In the genomic region with DNA sequence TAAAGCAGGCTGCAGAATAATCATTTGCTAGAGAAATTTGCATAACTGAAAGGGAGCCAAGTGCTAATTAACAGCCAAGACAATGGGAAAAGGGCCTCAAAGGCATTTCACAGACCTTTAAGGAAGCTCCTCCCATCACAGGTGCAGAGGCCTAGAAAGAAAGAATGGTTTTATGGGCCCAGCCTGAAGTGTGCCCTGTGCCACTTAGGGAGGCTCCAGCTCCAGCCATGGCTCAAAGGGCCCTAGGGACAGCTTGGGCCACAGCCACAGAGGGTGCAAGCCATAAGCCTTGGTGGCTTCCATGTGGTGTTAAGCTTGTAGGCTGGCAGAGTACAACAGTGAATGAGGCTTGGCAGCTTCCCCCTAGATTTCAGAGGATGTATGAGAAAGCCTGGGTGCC, we compare ENCODE assay signal across 12 cellular contexts. TPM values are rescaled to one million over a fixed set of nuclear protein-coding genes. Genes with fewer than 3 reads are reported as not detected.
DNase-seq lines count a peak whose midpoint lies in the region; ATAC-seq and TF ChIP-seq lines count a peak whose summit lies in the region.
"Had no signal": no experiment of that assay in that cellular context is flagged by ENCODE, and none has a peak within 500 bp of the region (broad histone marks: within the 10 kb centered on the region; RNA-seq: fewer than 3 reads in every experiment).

No MANE protein-coding gene starts in this region.

- TF ChIP-seq POLR2A in uterus (IDR thresholded peaks at IDR 0.05) = no peak

- ATAC-seq in natural killer cell treated with Interleukin-12 subunit alpha and Interleukin-12 subunit beta and Interleukin-15 and Interleukin-18, amount 100 ng/mL, for 72 hours = no peak
- ATAC-seq: naive thymus-derived CD4-positive, alpha-beta T cell had no signal

- peaks cover 17 to 27% of the 10 kb centered on the region in 2 donors for H3K4me1 Mint-ChIP-seq in natural killer cell treated with Interleukin-12 subunit alpha and Interleukin-12 subunit beta and Interleukin-15 and Interleukin-18, amount 100 ng/mL, for 72 hours (ENCODE audit: low read depth in 2 of 2)

- H3K36me3 Mint-ChIP-seq in natural killer cell treated with Interleukin-12 subunit alpha and Interleukin-12 subunit beta and Interleukin-15 and Interleukin-18, amount 100 ng/mL, for 72 hours = no peaks in the 10 kb centered on the region
- H3K36me3 Mint-ChIP-seq: naive thymus-derived CD4-positive, alpha-beta T cell had no signal

- no peak for TF ChIP-seq CTCF in uterus (IDR thresholded peaks at IDR 0.05)

- H3K9me3 Mint-ChIP-seq in natural killer cell treated with Interleukin-12 subunit alpha and Interleukin-12 subunit beta and Interleukin-15 and Interleukin-18, amount 100 ng/mL, for 72 hours = no peaks in the 10 kb centered on the region
- H3K9me3 Mint-ChIP-seq: naive thymus-derived CD4-positive, alpha-beta T cell had no signal

- H3K9me3 ChIP-seq in uterus = no peaks in the 10 kb centered on the region
- H3K9me3 ChIP-seq: thyroid gland had no signal

- no peak overlapping the region for H3K4me3 ChIP-seq in uterus
- H3K4me3 ChIP-seq: coronary artery, thyroid gland had no signal

- no peaks in the 10 kb centered on the region for H3K27me3 ChIP-seq in uterus
- H3K27me3 ChIP-seq: thyroid gland had no signal

- intact Hi-C loops in uterus (cut with DNase I; ENCODE audit: low total_unique reads) = no loop called here

- no peak overlapping the region for H3K4me3 Mint-ChIP-seq in natural killer cell treated with Interleukin-12 subunit alpha and Interleukin-12 subunit beta and Interleukin-15 and Interleukin-18, amount 100 ng/mL, for 72 hours

- H3K4me1 ChIP-seq in uterus = peaks cover 0 to 9% of the 10 kb centered on the region in 2 donors

- peak overlapping the region; percentile 45 to 67 for H3K27ac ChIP-seq in uterus
- H3K27ac ChIP-seq: coronary artery, thyroid gland had no signal

- no peaks in the 10 kb centered on the region for H3K36me3 ChIP-seq in uterus
- H3K36me3 ChIP-seq: thyroid gland had no signal

- no peak overlapping the region for H3K27ac Mint-ChIP-seq in natural killer cell treated with Interleukin-12 subunit alpha and Interleukin-12 subunit beta and Interleukin-15 and Interleukin-18, amount 100 ng/mL, for 72 hours

- no peaks in the 10 kb centered on the region for H3K27me3 Mint-ChIP-seq in natural killer cell treated with Interleukin-12 subunit alpha and Interleukin-12 subunit beta and Interleukin-15 and Interleukin-18, amount 100 ng/mL, for 72 hours

- DNase-seq in NCI-H748 (lab: John Stamatoyannopoulos, UW; ENCODE audit: unreplicated experiment) = peak; percentile 49
- DNase-seq in NCI-H748 treated with DMSO at 0.1 percent for 48 hours (lab: John Stamatoyannopoulos, UW) = no peak
- DNase-seq in RPMI8226 = peak; percentile 84
- peak; percentile 9 for DNase-seq in inferior parietal cortex (ENCODE audit: extremely low spot score)
- DNase-seq in uterus = peak in 1 of 2 donors; percentile 11
- DNase-seq in activated naive CD4-positive, alpha-beta T cell treated with Interleukin-2 at 50 U/mL for 16 hours = no peak
- no peak for DNase-seq in activated naive CD4-positive, alpha-beta T cell treated with anti-CD3 and anti-CD28 coated beads, Interleukin-2, amount 50 U/mL, for 16 hours
- DNase-seq in natural killer cell treated with Interleukin-12 subunit alpha and Interleukin-12 subunit beta and Interleukin-15 and Interleukin-18, amount 100 ng/mL, for 72 hours (ENCODE audit: low spot score) = no peak
- DNase-seq: naive thymus-derived CD4-positive, alpha-beta T cell; thyroid gland had no signal

RNA-seq across cellular contexts. Expression of a gene that starts 50.1 kb away (rescaled TPM):
- 10 to 100 TPM in 1 of 4 donors, 1 to 10 TPM in 2, under 1 TPM in 1; 0.88 to 14.7 (median 3.7) TPM for total RNA-seq in uterus
- 1 to 10 TPM in 1 of 2 donors, under 1 TPM in 1; 0.14 to 1.1 TPM for total RNA-seq in natural killer cell treated with Interleukin-12 subunit alpha and Interleukin-12 subunit beta and Interleukin-15 and Interleukin-18, amount 100 ng/mL, for 72 hours
- total RNA-seq: HT1080 had no signal

Comparison
In these comparisons a context has a peak if more than half of its experiments do, and no peak if none do; other contexts are left out.
1. DNase-seq: peak in NCI-H748 (single experiment), RPMI8226 (single experiment) and inferior parietal cortex (single experiment); none in NCI-H748 treated with DMSO at 0.1 percent for 48 hours (single experiment), activated naive CD4-positive, alpha-beta T cell treated with Interleukin-2 at 50 U/mL for 16 hours (single experiment), activated naive CD4-positive, alpha-beta T cell treated with anti-CD3 and anti-CD28 coated beads, Interleukin-2, amount 50 U/mL, for 16 hours (single experiment) and natural killer cell treated with Interleukin-12 subunit alpha and Interleukin-12 subunit beta and Interleukin-15 and Interleukin-18, amount 100 ng/mL, for 72 hours (single experiment).